In genomic region chr21:28687571-28687970, GRCh38 we compare ENCODE assay signal across 24 cellular contexts.
DNase-seq lines count a peak whose midpoint lies in the region; ATAC-seq and TF ChIP-seq lines count a peak whose summit lies in the region.
"Had no signal": no experiment of that assay in that cellular context is flagged by ENCODE, and none has a peak within 500 bp of the region (broad histone marks: within the 10 kb centered on the region; RNA-seq: fewer than 3 reads in every experiment).

No MANE protein-coding gene starts in this region.

- 70% methylated on average over 1 of the region's 1 CpG for WGBS in SK-N-SH (ENCODE audit: low lambda C conversion rate)

- DNase-seq in SK-N-SH: no peak
- DNase-seq in M059J (ENCODE audit: low read depth): peak; percentile 26
- DNase-seq in amniotic epithelial cell (ENCODE audit: low read depth): peak; percentile 7
- peak; percentile 57 for DNase-seq in kidney tubule cell (ENCODE audit: low spot score)
- DNase-seq in effector CD4-positive, alpha-beta T cell: no peak
- DNase-seq in MG63: no peak
- DNase-seq: ACHN; activated T-cell treated with anti-CD3 and anti-CD28 coated beads, Interleukin-2, amount 50 U/mL, for 24 hours; CD8-positive, alpha-beta T cell; cerebellar nuclear complex; dermis blood vessel endothelial cell; gastrocnemius medialis; H9; natural killer cell; NCI-H1092 treated with DMSO at 0.1 percent for 48 hours; NCI-H187; NCI-H526 treated with DMSO at 0.1 percent for 48 hours; stimulated activated CD4-positive, alpha-beta T cell treated with anti-CD3 and anti-CD28 coated beads, Interleukin-4, amount 100 ng/mL, for 24 hours had no signal

- no peaks in the 10 kb centered on the region for H3F3A ChIP-seq in SK-N-SH (replicated peaks; ENCODE audit: insufficient read depth)

- H2AFZ ChIP-seq in SK-N-SH (ENCODE audit: low read depth): no peak overlapping the region

- POLR2A ChIA-PET in SK-N-SH (lab: Yijun Ruan, JAX): no interaction called here

- H3K79me2 ChIP-seq in SK-N-SH (ENCODE audit: insufficient read depth): no peaks in the 10 kb centered on the region

- ATAC-seq in SK-N-SH treated with all-trans-retinoic acid at 6 μM for 48 hours (no peak), GM21515 (IDR thresholded peaks at IDR 0.05; ENCODE audit: unreplicated experiment) (no peak)
- ATAC-seq: CD8-positive, alpha-beta T cell; gastrocnemius medialis; natural killer cell had no signal

- no peak overlapping the region for H3K9ac ChIP-seq in SK-N-SH

- H3K27ac ChIP-seq in SK-N-SH (ENCODE audit: low read depth in 2 of 2, low read length in 1 of 2): no peak overlapping the region
- H3K27ac ChIP-seq: gastrocnemius medialis, HL-60, prostate gland, tibial nerve had no signal

- no peaks in the 10 kb centered on the region for H3K36me3 ChIP-seq in SK-N-SH (replicated peaks in 1 of 2; ENCODE audit: control insufficient read depth in 1 of 2, insufficient read depth in 2 of 2, low read length in 1 of 2)
- H3K36me3 ChIP-seq in MG63: no peaks in the 10 kb centered on the region
- H3K36me3 ChIP-seq: gastrocnemius medialis, prostate gland, tibial nerve had no signal

- H3K9me2 ChIP-seq in SK-N-SH: no peaks in the 10 kb centered on the region; the same call in 1 of the 2 replicates

- H3K4me3 ChIP-seq in SK-N-SH (ENCODE audit: low read depth in 2 of 2, low read length in 1 of 2) (no peak overlapping the region), MG63 (no peak overlapping the region)
- H3K4me3 ChIP-seq: gastrocnemius medialis, lung, prostate gland, tibial nerve had no signal

- H3K9me3 ChIP-seq in SK-N-SH (no peaks in the 10 kb centered on the region), MG63 (no peaks in the 10 kb centered on the region)
- H3K9me3 ChIP-seq: gastrocnemius medialis, prostate gland, tibial nerve had no signal

- H4K20me1 ChIP-seq in SK-N-SH (ENCODE audit: insufficient read depth): no peaks in the 10 kb centered on the region

- H3K4me2 ChIP-seq in SK-N-SH: no peak overlapping the region

- H3K27me3 ChIP-seq in SK-N-SH (ENCODE audit: insufficient read depth): no peaks in the 10 kb centered on the region
- H3K27me3 ChIP-seq in MG63: no peaks in the 10 kb centered on the region
- H3K27me3 ChIP-seq: gastrocnemius medialis, tibial nerve had no signal

- CTCF ChIA-PET in SK-N-SH (lab: Yijun Ruan, JAX): interaction anchor here (0.6 kb wide), 1 partner anchor 1719 kb away, joined by 3 read pairs; no protein-coding TSS in a partner anchor

- TF ChIP-seq CTCF in SK-N-SH (IDR thresholded peaks at IDR 0.05): no peak

- H3K4me1 ChIP-seq in SK-N-SH (ENCODE audit: control insufficient read depth in 1 of 2, insufficient read depth in 2 of 2, low read depth in 1 of 2, low read length in 1 of 2): no peaks in the 10 kb centered on the region
- H3K4me1 ChIP-seq: prostate gland, tibial nerve had no signal

- no peak for TF ChIP-seq EP300 in SK-N-SH (IDR thresholded peaks at IDR 0.05; ENCODE audit: borderline replicate concordance in 1 of 2, low read depth in 1 of 2, low read length in 1 of 2)

- no peak for TF ChIP-seq RAD21 in SK-N-SH (IDR thresholded peaks at IDR 0.05; ENCODE audit: low read length)

TF ChIP-seq in SK-N-SH, 30 proteins besides CTCF, POLR2A, EP300 and RAD21:
- no peak for TF ChIP-seq USF2 (IDR thresholded peaks at IDR 0.05; ENCODE audit: borderline replicate concordance, low read depth, low read length)
- peak; percentile 22; the same call in 1 of the 2 replicates for TF ChIP-seq NFIC (IDR thresholded peaks at IDR 0.05; ENCODE audit: borderline replicate concordance)
TF ChIP-seq in SK-N-SH: peak in this region for 1.

TF ChIP-seq in SK-N-SH treated with all-trans-retinoic acid at 6 μM for 48 hours, 23 proteins besides CTCF, POLR2A, EP300 and RAD21:
- TF ChIP-seq SNAI2 (CRISPR knock-in tag; IDR thresholded peaks at IDR 0.05): no peak
- no peak for TF ChIP-seq ARNTL (CRISPR knock-in tag; IDR thresholded peaks at IDR 0.05; ENCODE audit: borderline replicate concordance, low read depth)
- no peak for TF ChIP-seq ZNF565 (CRISPR knock-in tag; conservative IDR thresholded peaks at IDR 0.05; ENCODE audit: low read depth)
- TF ChIP-seq ZFP30 (CRISPR knock-in tag; IDR thresholded peaks at IDR 0.05): no peak
- no peak for TF ChIP-seq CREB5 (CRISPR knock-in tag; IDR thresholded peaks at IDR 0.05; ENCODE audit: low read depth)
- no peak for TF ChIP-seq PATZ1 (CRISPR knock-in tag; IDR thresholded peaks at IDR 0.05; ENCODE audit: borderline replicate concordance)
- TF ChIP-seq TCF4 (CRISPR knock-in tag; IDR thresholded peaks at IDR 0.05; ENCODE audit: borderline replicate concordance): no peak
- TF ChIP-seq ISL1 (CRISPR knock-in tag; IDR thresholded peaks at IDR 0.05): no peak
- TF ChIP-seq ZFP3 (CRISPR knock-in tag; IDR thresholded peaks at IDR 0.05): no peak
- no peak for TF ChIP-seq TOX (CRISPR knock-in tag; IDR thresholded peaks at IDR 0.05; ENCODE audit: borderline replicate concordance)
- no peak for TF ChIP-seq ZNF8 (CRISPR knock-in tag; IDR thresholded peaks at IDR 0.05)
- TF ChIP-seq CSRNP3 (CRISPR knock-in tag; IDR thresholded peaks at IDR 0.05): no peak
- no peak for TF ChIP-seq BACH2 (CRISPR knock-in tag; IDR thresholded peaks at IDR 0.05; ENCODE audit: borderline replicate concordance)
- TF ChIP-seq ZNF70 (CRISPR knock-in tag; IDR thresholded peaks at IDR 0.05): no peak
- TF ChIP-seq CSDC2 (CRISPR knock-in tag; IDR thresholded peaks at IDR 0.05): no peak
- TF ChIP-seq TSHZ2 (CRISPR knock-in tag; IDR thresholded peaks at IDR 0.05): no peak
TF ChIP-seq in SK-N-SH treated with all-trans-retinoic acid at 6 μM for 48 hours: peak in this region for 0.

Comparison
In these comparisons a context has a peak if more than half of its experiments do, and no peak if none do; other contexts are left out.
1. DNase-seq: peak in M059J (single experiment), amniotic epithelial cell (single experiment) and kidney tubule cell (single experiment); none in SK-N-SH (single experiment), effector CD4-positive, alpha-beta T cell (single experiment) and MG63 (single experiment).